ENCODE assay signal across 24 cellular contexts in the genomic region with DNA sequence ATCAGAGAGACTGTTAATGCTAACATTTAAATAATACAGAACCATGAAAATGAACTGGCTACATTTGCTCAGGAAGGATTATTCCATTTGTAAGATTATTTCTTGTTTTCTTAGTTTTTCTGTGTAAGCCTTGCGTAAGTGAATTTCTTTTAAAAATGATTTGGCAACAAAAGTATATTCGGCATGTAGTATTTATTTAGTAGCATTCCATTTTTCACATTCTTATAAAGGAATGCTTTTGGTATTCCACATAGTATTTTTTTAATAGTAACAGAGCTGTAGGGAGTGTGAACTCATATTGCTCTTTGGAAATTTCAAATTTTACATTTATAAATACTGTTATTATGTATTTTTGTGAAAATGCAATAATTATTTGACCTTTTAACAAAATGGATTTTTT. TPM values are rescaled to one million over a fixed set of nuclear protein-coding genes. Genes with fewer than 3 reads are reported as not detected.
DNase-seq lines count a peak whose midpoint lies in the region; ATAC-seq, FAIRE-seq and TF ChIP-seq lines count a peak whose summit lies in the region.
"Had no signal": no experiment of that assay in that cellular context is flagged by ENCODE, and none has a peak within 500 bp of the region (broad histone marks: within the 10 kb centered on the region; RNA-seq: fewer than 3 reads in every experiment).

No MANE protein-coding gene starts in this region.

- peak overlapping the region; percentile 95 for H2BK5ac ChIP-seq in IMR-90 (ENCODE audit: low read depth, low read length, poor library complexity, severe bottlenecking)

- H3K56ac ChIP-seq in IMR-90 (ENCODE audit: extremely low read depth, insufficient read depth, low read length): no peak overlapping the region

- no peak overlapping the region for H3K23ac ChIP-seq in IMR-90 (ENCODE audit: low read depth, low read length)

- H3K9ac ChIP-seq in IMR-90 (ENCODE audit: low read depth, low read length): no peak overlapping the region
- H3K9ac ChIP-seq: SK-N-SH had no signal

- H2AFZ ChIP-seq in IMR-90 (replicated peaks; ENCODE audit: low read length, poor library complexity): no peak overlapping the region

- TF ChIP-seq RAD21 in A549 (conservative IDR thresholded peaks at IDR 0.05 in 1 of 2, IDR thresholded peaks at IDR 0.05 in 1 of 2) (no peak), IMR-90 (IDR thresholded peaks at IDR 0.05; ENCODE audit: low read length) (no peak)

- in situ Hi-C loops in IMR-90 (cut with MboI; ENCODE audit: low sequenced_read_pairs): no loop called here

- H3K4me1 Mint-ChIP-seq in mesothelial cell of epicardium: peaks cover 50% of the 10 kb centered on the region
- no peaks in the 10 kb centered on the region for H3K4me1 Mint-ChIP-seq in endothelial cell (ENCODE audit: unreplicated experiment)
- H3K4me1 Mint-ChIP-seq: CD8-positive, alpha-beta memory T cell had no signal

- no peaks in the 10 kb centered on the region for H3K36me3 ChIP-seq in IMR-90 (ENCODE audit: control insufficient read depth, insufficient read depth, low read length)
- H3K36me3 ChIP-seq: right atrium auricular region had no signal

- FAIRE-seq in A549 (lab: Jason Lieb, UNC): no peak
- FAIRE-seq: bronchial epithelial cell had no signal

- peak overlapping the region in 1 of 2 experiments; percentile 91; a peak in 2 of 4 replicates for H4K8ac ChIP-seq in IMR-90 (ENCODE audit: low read depth in 2 of 2, low read length in 2 of 2)

- no peak for DNase-seq in A549 (ENCODE audit: low read depth in 1 of 2, low spot score in 1 of 2)
- DNase-seq in IMR-90: peak; percentile 54
- peak; percentile 71 for DNase-seq in dedifferentiated amniotic fluid mesenchymal stem cell (ENCODE audit: extremely low spot score)
- no peak for DNase-seq in mesothelial cell of epicardium (ENCODE audit: low spot score in 2 of 2, unreplicated experiment in 2 of 2)
- no peak for DNase-seq in NCI-H345 treated with DMSO at 0.1 percent for 48 hours (lab: John Stamatoyannopoulos, UW; ENCODE audit: unreplicated experiment)
- DNase-seq in DMS79 (lab: John Stamatoyannopoulos, UW): no peak
- no peak for DNase-seq in endothelial cell (ENCODE audit: low spot score)
- DNase-seq in activated T-cell treated with anti-CD3 and anti-CD28 coated beads for 4 hours: no peak
- DNase-seq: activated naive CD4-positive, alpha-beta T cell treated with anti-CD3 and anti-CD28 coated beads, Interleukin-2, amount 50 U/mL, for 16 hours; activated T-cell treated with anti-CD3 and anti-CD28 coated beads, Interleukin-2, amount 50 U/mL, for 72 hours; CD8-positive, alpha-beta memory T cell; NCI-H1048; NCI-H2029 treated with DMSO at 0.1 percent for 48 hours; NCI-H446 treated with DMSO at 0.1 percent for 48 hours; NK-92 treated with Interleukin-12 subunit alpha and Interleukin-12 subunit beta, amount 100 ng/mL, for 24 hours; SK-N-SH; stimulated activated CD4-positive, alpha-beta T cell treated with anti-CD3 and anti-CD28 coated beads, Interleukin-15, amount 100 ng/mL, for 24 hours; stimulated activated naive CD4-positive, alpha-beta T cell; T-helper 9 cell had no signal

- no peaks in the 10 kb centered on the region for H3K27me3 Mint-ChIP-seq in mesothelial cell of epicardium (ENCODE audit: low read depth)
- H3K27me3 Mint-ChIP-seq in endothelial cell (ENCODE audit: unreplicated experiment): no peaks in the 10 kb centered on the region
- H3K27me3 Mint-ChIP-seq: CD8-positive, alpha-beta memory T cell had no signal

- ATAC-seq in A549: peak in 1 of 2 experiments; percentile 65; a peak in 3 of 6 replicates
- ATAC-seq in IMR-90 (ENCODE audit: low read depth): peak; percentile 87
- ATAC-seq: activated T-cell treated with anti-CD3 and anti-CD28 coated beads, Interleukin-2, amount 50 U/mL, for 72 hours; left lobe of liver had no signal

- intact Hi-C loops in IMR-90 (cut with micrococcal nuclease): no loop called here

- no peak overlapping the region for H2AK9ac ChIP-seq in IMR-90 (replicated peaks; ENCODE audit: low read depth, low read length, poor library complexity)

- no peak overlapping the region for H2BK15ac ChIP-seq in IMR-90 (ENCODE audit: low read depth, low read length)

- H2AK5ac ChIP-seq in IMR-90 (ENCODE audit: low read depth, low read length): no peak overlapping the region

- H2BK20ac ChIP-seq in IMR-90 (ENCODE audit: low read depth, low read length): peak overlapping the region; percentile 92; the same call in 1 of the 2 replicates

- H2BK120ac ChIP-seq in IMR-90 (ENCODE audit: low read depth, low read length): peak overlapping the region; percentile 88; the same call in 1 of the 2 replicates

- BruUV-seq in IMR-90 (replicated peaks; lab: Mats Ljungman, UMichigan): no TSS peak

- no peak overlapping the region for H3K14ac ChIP-seq in IMR-90 (replicated peaks; ENCODE audit: low read depth, low read length)

- H3K9me3 ChIP-seq in A549 (no peaks in the 10 kb centered on the region), IMR-90 (ENCODE audit: control insufficient read depth, insufficient read depth, low read length) (no peaks in the 10 kb centered on the region)
- H3K9me3 ChIP-seq: right atrium auricular region, SK-N-SH had no signal

- POLR2A ChIA-PET in A549 (lab: Yijun Ruan, JAX): no interaction called here
- POLR2A ChIA-PET in IMR-90 (lab: Charles Lee; ENCODE audit: unreplicated experiment): no interaction called here

- H4K91ac ChIP-seq in IMR-90 (ENCODE audit: insufficient read depth, low read depth, low read length): peak overlapping the region; percentile 75; the same call in 1 of the 2 replicates

- no peaks in the 10 kb centered on the region for H4K20me1 ChIP-seq in IMR-90 (ENCODE audit: insufficient read depth, low read length)

- H3K27ac Mint-ChIP-seq in mesothelial cell of epicardium: peak overlapping the region; percentile 97
- H3K27ac Mint-ChIP-seq in endothelial cell (ENCODE audit: unreplicated experiment): no peak overlapping the region
- H3K27ac Mint-ChIP-seq: activated T-cell treated with anti-CD3 and anti-CD28 coated beads, Interleukin-2, amount 50 U/mL, for 72 hours; CD8-positive, alpha-beta memory T cell had no signal

- H3K27me3 ChIP-seq in IMR-90 (ENCODE audit: control insufficient read depth, insufficient read depth, low read length): no peaks in the 10 kb centered on the region
- H3K27me3 ChIP-seq: right atrium auricular region had no signal

- H3K9me1 ChIP-seq in IMR-90 (ENCODE audit: insufficient read depth, low read length): no peaks in the 10 kb centered on the region

- H3K4me1 ChIP-seq in A549 (peaks cover 35% of the 10 kb centered on the region), IMR-90 (ENCODE audit: control insufficient read depth, insufficient read depth, low read length) (peaks cover 4% of the 10 kb centered on the region)
- H3K4me1 ChIP-seq: right atrium auricular region had no signal

- peaks cover 22% of the 10 kb centered on the region for H3K36me3 Mint-ChIP-seq in mesothelial cell of epicardium
- no peaks in the 10 kb centered on the region for H3K36me3 Mint-ChIP-seq in endothelial cell (ENCODE audit: low read depth, unreplicated experiment)
- H3K36me3 Mint-ChIP-seq: CD8-positive, alpha-beta memory T cell had no signal

- H4K5ac ChIP-seq in IMR-90 (ENCODE audit: low read depth, low read length): peak overlapping the region; percentile 62; the same call in 1 of the 2 replicates

- TF ChIP-seq POLR2A in A549 (IDR thresholded peaks at IDR 0.05; ENCODE audit: low read length) (no peak), IMR-90 (IDR thresholded peaks at IDR 0.05; ENCODE audit: low read depth, low read length) (no peak)

- no peaks in the 10 kb centered on the region for H3K79me1 ChIP-seq in IMR-90 (ENCODE audit: low read depth in 1 of 2, low read length in 2 of 2)

- CTCF ChIA-PET in A549 (lab: Yijun Ruan, JAX) (no interaction called here), IMR-90 (lab: Yijun Ruan, JAX) (no interaction called here)

- H3K9me3 Mint-ChIP-seq in mesothelial cell of epicardium (peaks cover 17% of the 10 kb centered on the region), endothelial cell (ENCODE audit: unreplicated experiment) (no peaks in the 10 kb centered on the region)

- H3K4ac ChIP-seq in IMR-90 (ENCODE audit: low read depth, low read length): no peak overlapping the region

- no peak overlapping the region; the same call in 2 of the 3 replicates for H3K4me3 ChIP-seq in A549
- H3K4me3 ChIP-seq in IMR-90 (ENCODE audit: insufficient read depth, low read depth, low read length): no peak overlapping the region
- H3K4me3 ChIP-seq: right atrium auricular region had no signal

- H3K4me2 ChIP-seq in A549 (peak overlapping the region; percentile 68), IMR-90 (ENCODE audit: low read depth, low read length) (peak overlapping the region; percentile 57)
- H3K4me2 ChIP-seq: SK-N-SH had no signal

- H3K4me3 Mint-ChIP-seq in mesothelial cell of epicardium: peak overlapping the region; percentile 71
- H3K4me3 Mint-ChIP-seq in endothelial cell (ENCODE audit: unreplicated experiment): no peak overlapping the region
- H3K4me3 Mint-ChIP-seq: activated T-cell treated with anti-CD3 and anti-CD28 coated beads, Interleukin-2, amount 50 U/mL, for 72 hours; CD8-positive, alpha-beta memory T cell had no signal

- no peak for TF ChIP-seq EP300 in A549 (IDR thresholded peaks at IDR 0.05)

- H3K27ac ChIP-seq in A549 (peak overlapping the region; percentile 20 to 28; a peak in 3 of 6 replicates), IMR-90 (ENCODE audit: insufficient read depth, low read length) (peak overlapping the region; percentile 67; the same call in 1 of the 2 replicates)
- H3K27ac ChIP-seq: 22Rv1 had no signal

- TF ChIP-seq CTCF in A549 (IDR thresholded peaks at IDR 0.05) (no peak), IMR-90 (conservative IDR thresholded peaks at IDR 0.05; ENCODE audit: low read depth, low read length) (no peak), mesothelial cell of epicardium (IDR thresholded peaks at IDR 0.05; ENCODE audit: unreplicated experiment) (no peak), endothelial cell (IDR thresholded peaks at IDR 0.05; ENCODE audit: unreplicated experiment) (no peak)

- 12% methylated on average over 2 of the region's 2 CpGs for WGBS in A549 (ENCODE audit: missing lambda C conversion rate)
- no CpG with 5 or more reads among the region's 2 CpGs for WGBS in IMR-90 (ENCODE audit: extremely low coverage in 2 of 2, insufficient read length in 1 of 2), 2 experiments

- H3K18ac ChIP-seq in IMR-90 (ENCODE audit: low read depth, low read length): peak overlapping the region; percentile 95; the same call in 1 of the 2 replicates

- dilution Hi-C loops in IMR-90 (cut with HindIII; ENCODE audit: low sequenced_read_pairs, unreplicated experiment): no loop called here

RNA-seq across cellular contexts. Expression of gene PTPRQ, which starts 1.0 kb away (rescaled TPM):
- 0.05 and 0.17 TPM in 2 replicates for polyA plus RNA-seq in A549 (2011; rRNA removed)
- under 0.01 TPM in 1 of 2 replicates, not detected in the other for polyA plus RNA-seq in A549 (2012; cell fraction: cytosol; rRNA removed)
- polyA plus RNA-seq in A549 (2012; cell fraction: nucleus; rRNA removed): 0.01 TPM in 1 of 2 replicates, not detected in the other
- 0.13 to 0.16 TPM (median 0.14 TPM) in 3 replicates for polyA plus RNA-seq in A549 (2017; fragmentation: RNase III; extraction: RNeasy Plus Mini Kit Qiagen cat#74134 plus additional on column Dnase treatment)
- polyA minus RNA-seq in A549 (2011; rRNA and poly(A)+ RNA removed): 0.04 and 0.05 TPM in 2 replicates
- total RNA-seq in IMR-90 (2012; rRNA removed): 1.4 and 2.8 TPM in 2 replicates
- 0.80 and 0.96 TPM in 2 replicates for polyA plus RNA-seq in IMR-90 (2012; rRNA removed)
- 0.08 and 0.09 TPM in 2 replicates for polyA plus RNA-seq in IMR-90 (2012; cell fraction: cytosol; rRNA removed)
- polyA plus RNA-seq in IMR-90 (2012; cell fraction: nucleus; rRNA removed; ENCODE audit: low replicate concordance): 0.40 and 6.3 TPM in 2 replicates
- total RNA-seq in mesothelial cell of epicardium: 17.5 to 19.2 TPM (median 18.1 TPM) in 3 replicates
- total RNA-seq in endothelial cell (ENCODE audit: unreplicated experiment): not detected
- total RNA-seq: activated T-cell treated with anti-CD3 and anti-CD28 coated beads, Interleukin-2, amount 50 U/mL, for 72 hours; bronchial epithelial cell; CD8-positive, alpha-beta memory T cell; HT1080 had no signal
- polyA plus RNA-seq: CD8-positive, alpha-beta memory T cell had no signal

Comparison
In these comparisons a context has a peak if more than half of its experiments do, and no peak if none do; other contexts are left out.
1. DNase-seq: peak in IMR-90 (single experiment) and dedifferentiated amniotic fluid mesenchymal stem cell (single experiment); none in A549 (0 of 2), mesothelial cell of epicardium (0 of 2), NCI-H345 treated with DMSO at 0.1 percent for 48 hours (single experiment), DMS79 (single experiment), endothelial cell (single experiment) and activated T-cell treated with anti-CD3 and anti-CD28 coated beads for 4 hours (single experiment).